22 cellular contexts compared by ENCODE assay signal in genomic region chr3:52859686-52860423, GRCh38. TPM values are rescaled to one million over a fixed set of nuclear protein-coding genes. Genes with fewer than 3 reads are reported as not detected.
DNase-seq lines count a peak whose midpoint lies in the region; ATAC-seq, FAIRE-seq and TF ChIP-seq lines count a peak whose summit lies in the region.
"Had no signal": no experiment of that assay in that cellular context is flagged by ENCODE, and none has a peak within 500 bp of the region (broad histone marks: within the 10 kb centered on the region; RNA-seq: fewer than 3 reads in every experiment).

No MANE protein-coding gene starts in this region.

- H3K27ac Mint-ChIP-seq in CD4-positive, alpha-beta memory T cell, result peak overlapping the region in 4 of 7 donors; percentile 18 to 88 (median 48)
- peak overlapping the region; percentile 62 for H3K27ac Mint-ChIP-seq in activated T-helper 17 cell treated with anti-CD3 and anti-CD28 coated beads, Interleukin-2, amount 50 U/mL, for 72 hours

- in situ Hi-C loops in HAP-1 (cut with MboI; ENCODE audit: low sequenced_read_pairs), result no loop called here

- H3K4me3 ChIP-seq in CD4-positive, alpha-beta memory T cell (ENCODE audit: low read length in 2 of 2), result no peak overlapping the region
- H3K4me3 ChIP-seq in pancreas (no peak overlapping the region), HAP-1 (no peak overlapping the region)
- H3K4me3 ChIP-seq: SK-N-MC had no signal

- no peak for TF ChIP-seq CTCF in pancreas (IDR thresholded peaks at IDR 0.05)

- POLR2A ChIA-PET in CD4-positive, alpha-beta memory T cell (lab: Charles Lee; ENCODE audit: partially characterized antibody), result no interaction called here

- no peaks in the 10 kb centered on the region for H3K27me3 Mint-ChIP-seq in CD4-positive, alpha-beta memory T cell
- no peaks in the 10 kb centered on the region for H3K27me3 Mint-ChIP-seq in activated T-helper 17 cell treated with anti-CD3 and anti-CD28 coated beads, Interleukin-2, amount 50 U/mL, for 72 hours

- no peaks in the 10 kb centered on the region for H3K27me3 ChIP-seq in CD4-positive, alpha-beta memory T cell (ENCODE audit: insufficient read depth, low read length)
- no peaks in the 10 kb centered on the region for H3K27me3 ChIP-seq in pancreas
- H3K27me3 ChIP-seq in HAP-1 (ENCODE audit: low read depth), result no peaks in the 10 kb centered on the region

- peaks cover 25 to 35% of the 10 kb centered on the region in 2 donors for H3K36me3 Mint-ChIP-seq in CD4-positive, alpha-beta memory T cell
- peaks cover 12% of the 10 kb centered on the region for H3K36me3 Mint-ChIP-seq in activated T-helper 17 cell treated with anti-CD3 and anti-CD28 coated beads, Interleukin-2, amount 50 U/mL, for 72 hours (ENCODE audit: low read depth)

- 63 to 73% methylated on average over 8 of the region's 8 CpGs for WGBS in pancreas, 2 donors

- no peaks in the 10 kb centered on the region for H3K36me3 ChIP-seq in CD4-positive, alpha-beta memory T cell (ENCODE audit: insufficient read depth, low read length)
- H3K36me3 ChIP-seq in pancreas (no peaks in the 10 kb centered on the region), HAP-1 (replicated peaks) (no peaks in the 10 kb centered on the region)

- no peak overlapping the region for H3K27ac ChIP-seq in CD4-positive, alpha-beta memory T cell (ENCODE audit: low read depth, low read length)
- H3K27ac ChIP-seq in pancreas, result peak overlapping the region in 1 of 4 donors; percentile 2
- H3K27ac ChIP-seq: C4-2B, RWPE1, SK-N-MC had no signal

- H3K9me3 Mint-ChIP-seq in CD4-positive, alpha-beta memory T cell, result peaks cover 0 to 4% (median 0%) of the 10 kb centered on the region in 8 donors
- H3K9me3 Mint-ChIP-seq in activated T-helper 17 cell treated with anti-CD3 and anti-CD28 coated beads, Interleukin-2, amount 50 U/mL, for 72 hours, result no peaks in the 10 kb centered on the region

- DNase-seq in CD4-positive, alpha-beta memory T cell, result no peak
- DNase-seq in NCI-H1092 treated with DMSO at 0.1 percent for 48 hours (lab: John Stamatoyannopoulos, UW), result peak; percentile 76
- no peak for DNase-seq in pancreas
- no peak for DNase-seq in cortex of kidney (lab: John Stamatoyannopoulos, UW)
- DNase-seq in HAP-1 (ENCODE audit: low spot score in 2 of 2), result no peak
- DNase-seq: EL; Karpas-422; MV-4-11; NCI-H1694 treated with DMSO at 0.1 percent for 48 hours; NCI-H2107; NCI-H510A; NK-92 treated with Interleukin-12 subunit alpha and Interleukin-12 subunit beta, amount 100 ng/mL, for 24 hours; SHP77 treated with DMSO at 0.1 percent for 48 hours had no signal

- no peak for FAIRE-seq in pancreas (lab: Jason Lieb, UNC)
- FAIRE-seq: A204.1, D721Med had no signal

- no peaks in the 10 kb centered on the region for H3K4me1 ChIP-seq in CD4-positive, alpha-beta memory T cell (ENCODE audit: insufficient read depth, low read length)
- H3K4me1 ChIP-seq in pancreas (peaks cover 0 to 6% (median 6%) of the 10 kb centered on the region in 3 donors), HAP-1 (no peaks in the 10 kb centered on the region)

- peaks cover 0 to 20% (median 5%) of the 10 kb centered on the region in 4 donors for H3K4me1 Mint-ChIP-seq in CD4-positive, alpha-beta memory T cell
- peaks cover 9% of the 10 kb centered on the region for H3K4me1 Mint-ChIP-seq in activated T-helper 17 cell treated with anti-CD3 and anti-CD28 coated beads, Interleukin-2, amount 50 U/mL, for 72 hours

- no peak for ATAC-seq in activated T-helper 17 cell treated with anti-CD3 and anti-CD28 coated beads, Interleukin-2, amount 50 U/mL, for 72 hours (replicated peaks)
- peak; percentile 42 to 56 (median 54) for ATAC-seq in pancreas
- ATAC-seq in HG02623 (IDR thresholded peaks at IDR 0.05; ENCODE audit: unreplicated experiment), result no peak
- ATAC-seq in HG03108 (IDR thresholded peaks at IDR 0.05; ENCODE audit: unreplicated experiment), result no peak
- ATAC-seq: HCT116 had no signal

- H3K9me3 ChIP-seq in CD4-positive, alpha-beta memory T cell (ENCODE audit: control insufficient read depth in 1 of 2, low read length in 2 of 2), result no peaks in the 10 kb centered on the region
- H3K9me3 ChIP-seq in pancreas (no peaks in the 10 kb centered on the region), HAP-1 (no peaks in the 10 kb centered on the region)

- intact Hi-C loops in CD4-positive, alpha-beta memory T cell (cut with micrococcal nuclease), result no loop called here
- intact Hi-C loops in pancreas (cut with DNase I), result no loop called here

- no peak overlapping the region for H3K4me3 Mint-ChIP-seq in CD4-positive, alpha-beta memory T cell
- H3K4me3 Mint-ChIP-seq in activated T-helper 17 cell treated with anti-CD3 and anti-CD28 coated beads, Interleukin-2, amount 50 U/mL, for 72 hours, result no peak overlapping the region

- CTCF ChIA-PET in CD4-positive, alpha-beta memory T cell (lab: Charles Lee; ENCODE audit: partially characterized antibody), result no interaction called here

RNA-seq across cellular contexts. Expression of gene MUSTN1, which starts 25.0 kb away (rescaled TPM):
- 1 to 10 TPM; 1.6 to 3.3 TPM for total RNA-seq in CD4-positive, alpha-beta memory T cell
- not detected for polyA plus RNA-seq in CD4-positive, alpha-beta memory T cell
- 1 to 10 TPM in 1 of 2 donors, not detected in 1; 2.8 TPM for total RNA-seq in activated T-helper 17 cell treated with anti-CD3 and anti-CD28 coated beads, Interleukin-2, amount 50 U/mL, for 72 hours
- under 1 TPM in 3 of 6 donors, not detected in 3; 0.42 to 0.55 (median 0.47) TPM for total RNA-seq in pancreas
- 10 to 100 TPM; 35.2 to 63.7 TPM for polyA plus RNA-seq in pancreas

RNA-seq across cellular contexts. Expression of gene ITIH4, which starts 29.4 kb away (rescaled TPM):
- 10 to 100 TPM; 50.5 to 50.7 TPM for total RNA-seq in CD4-positive, alpha-beta memory T cell
- 1 to 10 TPM in 1 of 2 donors, under 1 TPM in 1; 0.07 to 1.6 TPM for polyA plus RNA-seq in CD4-positive, alpha-beta memory T cell
- total RNA-seq in activated T-helper 17 cell treated with anti-CD3 and anti-CD28 coated beads, Interleukin-2, amount 50 U/mL, for 72 hours, result 10 to 100 TPM in 1 of 2 donors, 1 to 10 TPM in 1; 5.5 to 12.8 TPM
- total RNA-seq in pancreas, result 100 to 1,000 TPM in 2 of 6 donors, 10 to 100 TPM in 4; 16.2 to 276 (median 77.1) TPM
- 100 to 1,000 TPM in 1 of 2 donors, 10 to 100 TPM in 1; 64.3 to 249 TPM for polyA plus RNA-seq in pancreas

RNA-seq across cellular contexts. Expression of gene STIMATE, which starts 37.5 kb away (rescaled TPM):
- 10 to 100 TPM; 54.9 to 58.6 TPM for total RNA-seq in CD4-positive, alpha-beta memory T cell
- polyA plus RNA-seq in CD4-positive, alpha-beta memory T cell, result 1 to 10 TPM; 7.7 to 9.0 TPM
- 10 to 100 TPM; 13.6 to 39.0 TPM for total RNA-seq in activated T-helper 17 cell treated with anti-CD3 and anti-CD28 coated beads, Interleukin-2, amount 50 U/mL, for 72 hours
- 10 to 100 TPM in 4 of 6 donors, 1 to 10 TPM in 2; 7.7 to 16.0 (median 13.6) TPM for total RNA-seq in pancreas
- polyA plus RNA-seq in pancreas, result 10 to 100 TPM in 1 of 2 donors, 1 to 10 TPM in 1; 5.0 to 19.9 TPM

Comparison
In these comparisons a context has a peak if more than half of its experiments do, and no peak if none do; other contexts are left out.
1. ATAC-seq: peak in pancreas (4 of 4); none in activated T-helper 17 cell treated with anti-CD3 and anti-CD28 coated beads, Interleukin-2, amount 50 U/mL, for 72 hours (single experiment), HG02623 (single experiment) and HG03108 (single experiment).